In genomic region chr3:78420611-78421010, GRCh38 we compare ENCODE assay signal across 26 cellular contexts.
"Had no signal": no experiment of that assay in that cellular context is flagged by ENCODE, and none has a peak within 500 bp of the region (broad histone marks: within the 10 kb centered on the region; RNA-seq: fewer than 3 reads in every experiment).

No MANE protein-coding gene starts in this region.

- H3K4me3 ChIP-seq: neural progenitor cell, ovary, psoas muscle, right lobe of liver, sigmoid colon, stomach, thoracic aorta, thyroid gland, tibial nerve, upper lobe of left lung, vagina had no signal

- H3K79me2 ChIP-seq: parathyroid adenoma had no signal

- H3K9me3 ChIP-seq: ovary, psoas muscle, right lobe of liver, sigmoid colon, stomach, thoracic aorta, thyroid gland, tibial nerve, upper lobe of left lung, vagina had no signal

- H3K36me3 Mint-ChIP-seq: neural progenitor cell; stimulated activated effector memory CD8-positive, alpha-beta T cell treated with anti-CD3 and anti-CD28 coated beads, Interleukin-12 subunit alpha, Interleukin-12 subunit beta, amount 100 ng/mL, for 72 hours; stimulated activated naive B cell treated with anti-CD40 and anti-IgM and Interleukin-4, amounts not matched to agents 10 μg/mL and 1 μg/mL and 100 μg/mL, for 72 hours had no signal

- H3K4me3 Mint-ChIP-seq: nephron; neural progenitor cell; stimulated activated effector memory CD8-positive, alpha-beta T cell treated with anti-CD3 and anti-CD28 coated beads, Interleukin-12 subunit alpha, Interleukin-12 subunit beta, amount 100 ng/mL, for 72 hours; stimulated activated naive B cell treated with anti-CD40 and anti-IgM and Interleukin-4, amounts not matched to agents 10 μg/mL and 1 μg/mL and 100 μg/mL, for 72 hours; stimulated activated naive CD8-positive, alpha-beta T cell treated with anti-CD3 and anti-CD28 coated beads, Interleukin-15, Interleukin-2, amounts not matched to agents 100 ng/mL and 50 ng/mL, for 24 hours had no signal

- H3K27ac Mint-ChIP-seq: nephron; neural progenitor cell; progenitor cell of endocrine pancreas; stimulated activated effector memory CD8-positive, alpha-beta T cell treated with anti-CD3 and anti-CD28 coated beads, Interleukin-12 subunit alpha, Interleukin-12 subunit beta, amount 100 ng/mL, for 72 hours; stimulated activated naive B cell treated with anti-CD40 and anti-IgM and Interleukin-4, amounts not matched to agents 10 μg/mL and 1 μg/mL and 100 μg/mL, for 72 hours; stimulated activated naive CD8-positive, alpha-beta T cell treated with anti-CD3 and anti-CD28 coated beads, Interleukin-15, Interleukin-2, amounts not matched to agents 100 ng/mL and 50 ng/mL, for 24 hours had no signal

- H3K9ac ChIP-seq: neural progenitor cell, parathyroid adenoma had no signal

- H3K4me1 Mint-ChIP-seq: nephron; neural progenitor cell; stimulated activated effector memory CD8-positive, alpha-beta T cell treated with anti-CD3 and anti-CD28 coated beads, Interleukin-12 subunit alpha, Interleukin-12 subunit beta, amount 100 ng/mL, for 72 hours; stimulated activated naive B cell treated with anti-CD40 and anti-IgM and Interleukin-4, amounts not matched to agents 10 μg/mL and 1 μg/mL and 100 μg/mL, for 72 hours had no signal

- H3K4me1 ChIP-seq: neural progenitor cell, parathyroid adenoma, psoas muscle, right lobe of liver, sigmoid colon, stomach, tibial nerve, upper lobe of left lung, vagina had no signal

- H3K9me3 Mint-ChIP-seq: nephron, neural progenitor cell had no signal

- H3K27me3 ChIP-seq: neural progenitor cell, ovary, right lobe of liver, sigmoid colon, stomach, thyroid gland, tibial nerve, upper lobe of left lung, vagina had no signal

- H3K27me3 Mint-ChIP-seq: progenitor cell of endocrine pancreas; stimulated activated naive B cell treated with anti-CD40 and anti-IgM and Interleukin-4, amounts not matched to agents 10 μg/mL and 1 μg/mL and 100 μg/mL, for 72 hours; stimulated activated naive CD8-positive, alpha-beta T cell treated with anti-CD3 and anti-CD28 coated beads, Interleukin-15, Interleukin-2, amounts not matched to agents 100 ng/mL and 50 ng/mL, for 24 hours had no signal

- H3K4me2 ChIP-seq: neural progenitor cell had no signal

- ATAC-seq: psoas muscle; right cardiac atrium; right lobe of liver; stimulated activated effector memory CD8-positive, alpha-beta T cell treated with anti-CD3 and anti-CD28 coated beads, Interleukin-12 subunit alpha, Interleukin-12 subunit beta, amount 100 ng/mL, for 72 hours; stimulated activated naive B cell treated with anti-CD40 and anti-IgM and Interleukin-4, amounts not matched to agents 10 μg/mL and 1 μg/mL and 100 μg/mL, for 72 hours had no signal

- H3K36me3 ChIP-seq: neural progenitor cell, ovary, right lobe of liver, sigmoid colon, stomach, thoracic aorta, thyroid gland, tibial nerve, upper lobe of left lung, vagina had no signal

- H3K27ac ChIP-seq: neural progenitor cell, ovary, parathyroid adenoma, psoas muscle, right lobe of liver, sigmoid colon, stomach, thoracic aorta, thyroid gland, tibial nerve, upper lobe of left lung, vagina had no signal

- H2AFZ ChIP-seq: neural progenitor cell, parathyroid adenoma had no signal

- DNase-seq: occipital lobe; ovary; posterior cingulate gyrus; psoas muscle; right cardiac atrium; right lobe of liver; sigmoid colon; small intestine; stimulated activated CD4-positive, alpha-beta T cell treated with anti-CD3 and anti-CD28 coated beads, Interleukin-15, amount 100 ng/mL, for 24 hours; stimulated activated CD4-positive, alpha-beta T cell treated with anti-CD3 and anti-CD28 coated beads, Interleukin-2, amount 100 ng/mL, for 24 hours; stimulated activated CD4-positive, alpha-beta T cell treated with anti-CD3 and anti-CD28 coated beads, Interleukin-2, amount 100 ng/mL, for 48 hours; stimulated activated CD4-positive, alpha-beta T cell treated with anti-CD3 and anti-CD28 coated beads, Interleukin-4, amount 100 ng/mL, for 24 hours; stimulated activated naive B cell treated with anti-CD40 and anti-IgM and Interleukin-4, amounts not matched to agents 10 μg/mL and 1 μg/mL and 100 μg/mL, for 72 hours; stimulated activated naive CD4-positive, alpha-beta T cell treated with Interleukin-2 at 50 U/mL for 16 hours; stomach; thyroid gland; upper lobe of left lung had no signal
